24 cellular contexts compared by ENCODE assay signal in genomic region chr3:60650171-60650570, GRCh38.
"Had no signal": no experiment of that assay in that cellular context is flagged by ENCODE, and none has a peak within 500 bp of the region (broad histone marks: within the 10 kb centered on the region; RNA-seq: fewer than 3 reads in every experiment).

No MANE protein-coding gene starts in this region.

- ATAC-seq: activated naive CD8-positive, alpha-beta T cell treated with anti-CD3 and anti-CD28 coated beads, Interleukin-2, amount 50 U/mL, for 24 hours; gastrocnemius medialis; heart left ventricle; left lung; mucosa of descending colon; pancreas; sciatic nerve; stimulated activated naive CD8-positive, alpha-beta T cell treated with anti-CD3 and anti-CD28 coated beads, Interleukin-15, amount 100 ng/mL, for 72 hours had no signal

- H3K27me3 ChIP-seq: gastrocnemius medialis, heart left ventricle, left lung, pancreas, suprapubic skin had no signal

- H3K4me3 Mint-ChIP-seq: activated naive CD4-positive, alpha-beta T cell treated with anti-CD3 and anti-CD28 coated beads, Interleukin-2, amount 10 ng/mL, durations not matched to agents 7 days and 5 days; activated naive CD8-positive, alpha-beta T cell treated with anti-CD3 and anti-CD28 coated beads, Interleukin-2, amount 50 U/mL, for 24 hours; naive B cell; stimulated activated naive CD8-positive, alpha-beta T cell treated with anti-CD3 and anti-CD28 coated beads, Interleukin-15, amount 100 ng/mL, for 72 hours had no signal

- H3K4me2 ChIP-seq: smooth muscle cell had no signal

- DNase-seq: activated CD4-positive, alpha-beta T cell treated with anti-CD3 and anti-CD28 coated beads, Interleukin-2, amount 50 U/mL, for 1 hour; activated CD4-positive, CD25-positive, alpha-beta regulatory T cell treated with anti-CD3 and anti-CD28 coated beads, Interleukin-2, amount 50 U/mL, for 72 hours; activated CD8-positive, alpha-beta memory T cell treated with anti-CD3 and anti-CD28 coated beads for 24 hours; activated CD8-positive, alpha-beta memory T cell treated with anti-CD3 and anti-CD28 coated beads, Interleukin-2, amount 50 U/mL, for 48 hours; activated effector memory CD4-positive, alpha-beta T cell treated with Interleukin-2 at 50 U/mL for 16 hours; activated naive CD4-positive, alpha-beta T cell treated with anti-CD3 and anti-CD28 coated beads, Interleukin-2, amount 10 ng/mL, durations not matched to agents 7 days and 5 days; activated naive CD8-positive, alpha-beta T cell treated with anti-CD3 and anti-CD28 coated beads, Interleukin-2, amount 50 U/mL, for 24 hours; activated T-cell treated with anti-CD3 and anti-CD28 coated beads, Interleukin-2, amount 50 U/mL, for 48 hours; anterior cingulate cortex; cortex of kidney; gastrocnemius medialis; heart left ventricle; kidney; left lung; mucosa of descending colon; naive B cell; pancreas; stimulated activated CD4-positive, alpha-beta T cell treated with anti-CD3 and anti-CD28 coated beads, Interleukin-4, amount 100 ng/mL, for 1 hour; stimulated activated naive CD8-positive, alpha-beta T cell treated with anti-CD3 and anti-CD28 coated beads, Interleukin-15, amount 100 ng/mL, for 72 hours; T1000; trophoblast cell had no signal

- H3K4me1 ChIP-seq: gastrocnemius medialis, left lung, pancreas, suprapubic skin had no signal

- H3K36me3 ChIP-seq: gastrocnemius medialis, heart left ventricle, left lung, pancreas, suprapubic skin had no signal

- H3K27ac Mint-ChIP-seq: activated naive CD4-positive, alpha-beta T cell treated with anti-CD3 and anti-CD28 coated beads, Interleukin-2, amount 10 ng/mL, durations not matched to agents 7 days and 5 days; activated naive CD8-positive, alpha-beta T cell treated with anti-CD3 and anti-CD28 coated beads, Interleukin-2, amount 50 U/mL, for 24 hours; naive B cell; stimulated activated naive CD8-positive, alpha-beta T cell treated with anti-CD3 and anti-CD28 coated beads, Interleukin-15, amount 100 ng/mL, for 72 hours had no signal

- H3K27me3 Mint-ChIP-seq: activated naive CD4-positive, alpha-beta T cell treated with anti-CD3 and anti-CD28 coated beads, Interleukin-2, amount 10 ng/mL, durations not matched to agents 7 days and 5 days; activated naive CD8-positive, alpha-beta T cell treated with anti-CD3 and anti-CD28 coated beads, Interleukin-2, amount 50 U/mL, for 24 hours; naive B cell; stimulated activated naive CD8-positive, alpha-beta T cell treated with anti-CD3 and anti-CD28 coated beads, Interleukin-15, amount 100 ng/mL, for 72 hours had no signal

- H3K9me3 Mint-ChIP-seq: activated naive CD4-positive, alpha-beta T cell treated with anti-CD3 and anti-CD28 coated beads, Interleukin-2, amount 10 ng/mL, durations not matched to agents 7 days and 5 days had no signal

- H3K27ac ChIP-seq: gastrocnemius medialis, heart left ventricle, left lung, pancreas, suprapubic skin had no signal

- H3K36me3 Mint-ChIP-seq: activated naive CD4-positive, alpha-beta T cell treated with anti-CD3 and anti-CD28 coated beads, Interleukin-2, amount 10 ng/mL, durations not matched to agents 7 days and 5 days; naive B cell had no signal

- H3K4me1 Mint-ChIP-seq: activated naive CD4-positive, alpha-beta T cell treated with anti-CD3 and anti-CD28 coated beads, Interleukin-2, amount 10 ng/mL, durations not matched to agents 7 days and 5 days; activated naive CD8-positive, alpha-beta T cell treated with anti-CD3 and anti-CD28 coated beads, Interleukin-2, amount 50 U/mL, for 24 hours; naive B cell; stimulated activated naive CD8-positive, alpha-beta T cell treated with anti-CD3 and anti-CD28 coated beads, Interleukin-15, amount 100 ng/mL, for 72 hours had no signal

- H3K9me3 ChIP-seq: gastrocnemius medialis, heart left ventricle, left lung, mucosa of descending colon, pancreas, suprapubic skin had no signal

- H3K4me3 ChIP-seq: gastrocnemius medialis, heart left ventricle, left lung, mucosa of descending colon, pancreas, smooth muscle cell, suprapubic skin had no signal
